Comparison of ENCODE assay signal across 12 cellular contexts in the genomic region with DNA sequence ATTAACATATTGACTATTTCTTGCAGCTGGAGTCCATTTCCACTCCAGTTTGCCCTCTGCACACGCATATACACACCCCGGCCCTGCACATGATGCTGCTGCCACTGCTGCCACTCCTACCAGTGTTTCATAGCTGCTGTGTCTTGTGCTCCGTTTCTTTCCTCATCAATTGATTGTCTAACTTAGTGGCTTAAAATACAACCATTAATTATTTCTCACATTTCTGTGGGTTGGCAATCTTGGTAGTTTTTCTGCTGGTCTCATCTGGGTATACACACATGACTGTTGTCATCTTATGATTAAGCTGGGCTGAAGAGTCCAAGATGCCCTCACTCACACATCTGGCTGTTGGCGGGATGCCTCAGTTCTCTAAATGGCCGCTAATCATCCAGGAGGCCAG. TPM values are rescaled to one million over a fixed set of nuclear protein-coding genes. Genes with fewer than 3 reads are reported as not detected.
"Had no signal": no experiment of that assay in that cellular context is flagged by ENCODE, and none has a peak within 500 bp of the region (broad histone marks: within the 10 kb centered on the region; RNA-seq: fewer than 3 reads in every experiment).

No MANE protein-coding gene starts in this region.

- H3K9ac ChIP-seq: KMS-11 had no signal

- H3K4me2 ChIP-seq: KMS-11 had no signal

- H3K27ac ChIP-seq: HL-60, KMS-11 had no signal

- DNase-seq: GOT3, H7, Karpas-422, KBM-7 had no signal

- ATAC-seq: HCT116, HepG2 had no signal

- FAIRE-seq: HepG2 had no signal

- H3K4me3 ChIP-seq: HAP-1 had no signal

- H3K36me3 ChIP-seq: HAP-1 had no signal

- H3K4me1 ChIP-seq: HAP-1 had no signal

- H3K9me3 ChIP-seq: HAP-1 had no signal

RNA-seq across cellular contexts. Expression of a gene that starts 32.9 kb away (rescaled TPM):
- total RNA-seq: H4, H7, HepG2, HT1080 had no signal
- polyA plus RNA-seq: HepG2, IgD-negative memory B cell had no signal
